Comparison of ENCODE assay signal across 8 cellular contexts in the genomic region with DNA sequence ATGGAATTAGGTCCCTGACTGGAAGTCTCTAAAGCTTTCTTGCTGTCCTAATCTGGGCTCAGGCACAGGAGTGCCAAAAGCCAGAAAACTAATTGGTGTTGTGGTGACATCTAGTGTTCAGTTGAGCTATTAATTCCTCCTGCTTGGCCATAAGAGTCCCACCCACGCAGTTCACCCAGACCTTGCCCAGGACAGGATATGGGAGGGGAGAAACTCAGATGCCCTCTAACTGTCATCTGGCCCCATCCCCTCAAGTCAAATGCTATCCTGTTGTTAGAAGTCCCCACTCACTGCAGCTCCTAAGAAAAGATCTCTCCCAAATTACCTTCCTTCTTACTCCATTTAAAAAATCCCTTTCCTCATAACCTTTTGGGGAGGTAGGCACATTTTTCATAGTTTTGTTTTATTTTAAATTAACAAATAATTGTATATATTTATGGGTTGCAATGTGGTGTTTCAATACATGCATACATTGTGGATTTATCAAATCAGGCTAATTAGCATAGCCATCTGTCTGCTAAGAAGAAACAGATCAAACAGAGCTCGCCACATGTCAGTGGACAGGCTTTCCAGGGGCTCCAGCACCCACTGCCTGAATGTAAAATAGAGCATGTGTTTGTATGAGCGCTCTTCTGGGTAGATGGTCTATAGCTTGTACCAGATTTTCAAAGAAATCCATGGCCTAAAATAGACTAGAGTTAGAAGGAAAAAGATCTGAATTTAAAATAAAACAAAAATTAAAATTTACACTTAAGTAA.
DNase-seq lines count a peak whose midpoint lies in the region; ATAC-seq, FAIRE-seq and TF ChIP-seq lines count a peak whose summit lies in the region.

No MANE protein-coding gene starts in this region.

- CTCF ChIA-PET in activated B cell treated with CpG ODN at 0.5 μM for 24 hours (lab: Charles Lee) (interaction anchor here (0.9 to 2.1 kb wide), 14 partner anchors 11 to 219 kb away, joined by 3 to 66 read pairs (median 5); partner anchors contain the start of gene CCDC146), endothelial cell of umbilical vein (lab: Charles Lee) (interaction anchor here (0.5 to 2.8 kb wide), 37 partner anchors 11 to 427 kb away, joined by 3 to 103 read pairs (median 4); partner anchors contain the start of gene CCDC146)

- no TSS peak for BruUV-seq in endothelial cell of umbilical vein (replicated peaks; lab: Mats Ljungman, UMichigan)

- H3K4me1 Mint-ChIP-seq in activated B cell treated with CpG ODN at 0.5 μM for 24 hours, result peaks cover 57% of the 10 kb centered on the region

- no peak overlapping the region for H3K4me3 ChIP-seq in endothelial cell of umbilical vein (replicated peaks in 1 of 3; ENCODE audit: insufficient read depth in 1 of 3, low read depth in 1 of 3, low read length in 3 of 3)
- H3K4me3 ChIP-seq in thoracic aorta, result no peak overlapping the region

- no peak overlapping the region for H3K4me2 ChIP-seq in endothelial cell of umbilical vein (ENCODE audit: insufficient read depth, low read length)

- POLR2A ChIA-PET in activated B cell treated with CpG ODN at 0.5 μM for 24 hours (lab: Charles Lee), result interaction anchor here (0.6 to 1.7 kb wide), 6 partner anchors 19 to 364 kb away, joined by 3 to 13 read pairs (median 6); partner anchors contain the start of genes CCDC146, GSAP and RSBN1L
- POLR2A ChIA-PET in endothelial cell of umbilical vein (lab: Charles Lee), result interaction anchor here (0.7 to 1.5 kb wide), 3 partner anchors 82 to 210 kb away, joined by 3 to 6 read pairs (median 6); partner anchors contain the start of gene CCDC146

- peak; percentile 73 for ATAC-seq in GM19438 (IDR thresholded peaks at IDR 0.05; ENCODE audit: low read depth, unreplicated experiment)
- peak; percentile 82 for ATAC-seq in HG03439 (IDR thresholded peaks at IDR 0.05; ENCODE audit: unreplicated experiment)
- peak; percentile 73 for ATAC-seq in activated B cell treated with CpG ODN at 0.5 μM for 24 hours (ENCODE audit: low read depth)
- ATAC-seq in thoracic aorta (ENCODE audit: insufficient number of reproducible peaks, low FRiP score, low read depth), result no peak

- no peak overlapping the region for H2AFZ ChIP-seq in endothelial cell of umbilical vein (ENCODE audit: low read depth, low read length)

- DNase-seq in DMS114 treated with DMSO at 0.1 percent for 48 hours (lab: John Stamatoyannopoulos, UW; ENCODE audit: unreplicated experiment) (peak; percentile 67), NCI-H345 (lab: John Stamatoyannopoulos, UW) (peak; percentile 75), activated B cell treated with CpG ODN at 0.5 μM for 24 hours (no peak), endothelial cell of umbilical vein (ENCODE audit: low read depth, low spot score) (peak; percentile 93), myocyte (ENCODE audit: low read depth) (peak; percentile 96), thoracic aorta (ENCODE audit: low spot score) (peak; percentile 60)

- intact Hi-C loops in activated B cell treated with CpG ODN at 0.5 μM for 24 hours (cut with micrococcal nuclease), result loop anchor here (1.0 to 10.0 kb wide), 8 partner anchors 65 to 1167 kb away; partner anchors contain the start of gene CCDC146
- intact Hi-C loops in endothelial cell of umbilical vein (cut with micrococcal nuclease), result loop anchor here (1.0 to 5.0 kb wide), 4 partner anchors 43 to 815 kb away; no protein-coding TSS in a partner anchor

- no peaks in the 10 kb centered on the region for H4K20me1 ChIP-seq in endothelial cell of umbilical vein (replicated peaks; ENCODE audit: control insufficient read depth, extremely low read depth, insufficient read depth, low read length)

- dilution Hi-C loops in endothelial cell of umbilical vein (cut with MboI; ENCODE audit: extremely low pct_ligation_motif_present, low sequenced_read_pairs), result no loop called here

- peak; percentile 94 for FAIRE-seq in endothelial cell of umbilical vein (lab: Jason Lieb, UNC)

- H3K9me3 ChIP-seq in endothelial cell of umbilical vein (replicated peaks; ENCODE audit: control insufficient read depth, insufficient read depth, low read length) (no peaks in the 10 kb centered on the region), thoracic aorta (no peaks in the 10 kb centered on the region)

- peak overlapping the region; percentile 57 for H3K4me3 Mint-ChIP-seq in activated B cell treated with CpG ODN at 0.5 μM for 24 hours

- peaks cover 42% of the 10 kb centered on the region for H3K36me3 Mint-ChIP-seq in activated B cell treated with CpG ODN at 0.5 μM for 24 hours (ENCODE audit: low read depth)

- no peaks in the 10 kb centered on the region for H3K79me2 ChIP-seq in endothelial cell of umbilical vein (ENCODE audit: control insufficient read depth, insufficient read depth, low read length)

- H3K36me3 ChIP-seq in endothelial cell of umbilical vein (ENCODE audit: control insufficient read depth in 2 of 2, extremely low read depth in 1 of 2, insufficient read depth in 2 of 2, low read length in 2 of 2) (no peaks in the 10 kb centered on the region), thoracic aorta (no peaks in the 10 kb centered on the region)

- H3K4me1 ChIP-seq in endothelial cell of umbilical vein (ENCODE audit: control insufficient read depth, extremely low read depth, insufficient read depth, low read length), result peaks cover 47% of the 10 kb centered on the region
- H3K4me1 ChIP-seq in thoracic aorta (ENCODE audit: control insufficient read depth in 1 of 2, low read depth in 2 of 2), result peaks cover 36 to 63% of the 10 kb centered on the region in 2 donors

- no peak overlapping the region for H3K9ac ChIP-seq in endothelial cell of umbilical vein (replicated peaks; ENCODE audit: extremely low read depth, insufficient read depth, low read length)

- H3K9me3 Mint-ChIP-seq in activated B cell treated with CpG ODN at 0.5 μM for 24 hours, result no peaks in the 10 kb centered on the region

- H3K27me3 Mint-ChIP-seq in activated B cell treated with CpG ODN at 0.5 μM for 24 hours, result no peaks in the 10 kb centered on the region

- H3K27ac Mint-ChIP-seq in activated B cell treated with CpG ODN at 0.5 μM for 24 hours, result peak overlapping the region; percentile 38

- H3K9me1 ChIP-seq in endothelial cell of umbilical vein (replicated peaks; ENCODE audit: control insufficient read depth, extremely low read depth, insufficient read depth, low read length), result no peaks in the 10 kb centered on the region

- no peak for TF ChIP-seq POLR2A in endothelial cell of umbilical vein (IDR thresholded peaks at IDR 0.05; ENCODE audit: low read depth, low read length)

- H3K27me3 ChIP-seq in endothelial cell of umbilical vein (ENCODE audit: control insufficient read depth in 2 of 2, insufficient read depth in 2 of 2, low read length in 2 of 2) (no peaks in the 10 kb centered on the region), thoracic aorta (replicated peaks; ENCODE audit: insufficient read depth) (no peaks in the 10 kb centered on the region)

- TF ChIP-seq CTCF in activated B cell treated with CpG ODN at 0.5 μM for 24 hours (IDR thresholded peaks at IDR 0.05) (no peak), endothelial cell of umbilical vein (IDR thresholded peaks at IDR 0.05; ENCODE audit: extremely low read depth in 1 of 2, insufficient read depth in 1 of 2, low read depth in 1 of 2, low read length in 2 of 2) (peak; percentile 54 to 56), thoracic aorta (IDR thresholded peaks at IDR 0.05) (peak; percentile 65)

- H3K27ac ChIP-seq in endothelial cell of umbilical vein (ENCODE audit: insufficient read depth, low read depth, low read length) (no peak overlapping the region), thoracic aorta (peak overlapping the region in 1 of 2 donors; percentile 79)

TF ChIP-seq in endothelial cell of umbilical vein, 7 proteins besides CTCF, POLR2A, EP300 and RAD21:
- TF ChIP-seq MYC (IDR thresholded peaks at IDR 0.05; ENCODE audit: low read depth, low read length) (no peak), POLR2AphosphoS5 (IDR thresholded peaks at IDR 0.05; ENCODE audit: insufficient read depth, low read depth, low read length) (no peak), FOS (IDR thresholded peaks at IDR 0.05; ENCODE audit: borderline replicate concordance, insufficient read depth, low read length) (no peak), EZH2 (IDR thresholded peaks at IDR 0.05; ENCODE audit: borderline replicate concordance, low read depth, low read length, severe bottlenecking) (no peak), JUN (IDR thresholded peaks at IDR 0.05; ENCODE audit: borderline replicate concordance, insufficient read depth, insufficient read length, low read depth) (no peak), GATA2 (IDR thresholded peaks at IDR 0.05; ENCODE audit: insufficient read depth, insufficient read length, low read depth, low read length) (no peak), MAX (IDR thresholded peaks at IDR 0.05; ENCODE audit: insufficient read depth, insufficient read length) (no peak)
